1 cellular context compared by ENCODE assay signal in the genomic region with DNA sequence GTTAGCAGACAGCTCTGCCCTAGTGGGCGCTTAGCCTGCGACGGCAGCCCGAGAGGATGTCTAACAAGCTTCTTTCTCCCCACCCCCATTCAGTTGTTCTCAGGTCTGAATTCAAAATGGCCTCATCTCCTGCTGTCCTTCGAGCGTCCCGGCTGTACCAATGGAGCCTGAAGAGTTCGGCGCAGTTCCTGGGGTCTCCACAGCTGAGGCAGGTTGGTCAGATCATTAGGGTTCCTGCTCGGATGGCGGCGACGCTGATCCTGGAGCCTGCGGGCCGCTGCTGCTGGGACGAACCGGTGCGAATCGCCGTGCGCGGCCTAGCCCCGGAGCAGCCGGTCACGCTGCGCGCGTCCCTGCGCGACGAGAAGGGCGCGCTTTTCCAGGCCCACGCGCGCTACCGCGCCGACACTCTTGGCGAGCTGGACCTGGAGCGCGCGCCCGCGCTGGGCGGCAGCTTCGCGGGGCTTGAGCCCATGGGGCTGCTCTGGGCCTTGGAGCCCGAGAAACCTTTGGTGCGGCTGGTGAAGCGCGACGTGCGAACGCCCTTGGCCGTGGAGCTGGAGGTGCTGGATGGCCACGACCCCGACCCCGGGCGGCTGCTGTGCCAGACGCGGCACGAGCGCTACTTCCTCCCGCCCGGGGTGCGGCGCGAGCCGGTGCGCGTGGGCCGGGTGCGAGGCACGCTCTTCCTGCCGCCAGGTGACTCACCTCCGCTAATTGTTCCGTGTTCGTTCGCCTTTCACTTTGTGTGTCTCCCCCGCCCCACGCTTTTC.
TF ChIP-seq lines count a peak whose summit lies in the region.

A gene with protein sequence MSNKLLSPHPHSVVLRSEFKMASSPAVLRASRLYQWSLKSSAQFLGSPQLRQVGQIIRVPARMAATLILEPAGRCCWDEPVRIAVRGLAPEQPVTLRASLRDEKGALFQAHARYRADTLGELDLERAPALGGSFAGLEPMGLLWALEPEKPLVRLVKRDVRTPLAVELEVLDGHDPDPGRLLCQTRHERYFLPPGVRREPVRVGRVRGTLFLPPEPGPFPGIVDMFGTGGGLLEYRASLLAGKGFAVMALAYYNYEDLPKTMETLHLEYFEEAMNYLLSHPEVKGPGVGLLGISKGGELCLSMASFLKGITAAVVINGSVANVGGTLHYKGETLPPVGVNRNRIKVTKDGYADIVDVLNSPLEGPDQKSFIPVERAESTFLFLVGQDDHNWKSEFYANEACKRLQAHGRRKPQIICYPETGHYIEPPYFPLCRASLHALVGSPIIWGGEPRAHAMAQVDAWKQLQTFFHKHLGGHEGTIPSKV (plus strand): TSS at position 29 of the 773 bp plus-strand sequence. CDS start 28 bp downstream, at position 57.

TF ChIP-seq in HepG2, 621 proteins besides CTCF, POLR2A, EP300 and RAD21 (continued from another document and continues in another):
- TF ChIP-seq, protein P1, sequence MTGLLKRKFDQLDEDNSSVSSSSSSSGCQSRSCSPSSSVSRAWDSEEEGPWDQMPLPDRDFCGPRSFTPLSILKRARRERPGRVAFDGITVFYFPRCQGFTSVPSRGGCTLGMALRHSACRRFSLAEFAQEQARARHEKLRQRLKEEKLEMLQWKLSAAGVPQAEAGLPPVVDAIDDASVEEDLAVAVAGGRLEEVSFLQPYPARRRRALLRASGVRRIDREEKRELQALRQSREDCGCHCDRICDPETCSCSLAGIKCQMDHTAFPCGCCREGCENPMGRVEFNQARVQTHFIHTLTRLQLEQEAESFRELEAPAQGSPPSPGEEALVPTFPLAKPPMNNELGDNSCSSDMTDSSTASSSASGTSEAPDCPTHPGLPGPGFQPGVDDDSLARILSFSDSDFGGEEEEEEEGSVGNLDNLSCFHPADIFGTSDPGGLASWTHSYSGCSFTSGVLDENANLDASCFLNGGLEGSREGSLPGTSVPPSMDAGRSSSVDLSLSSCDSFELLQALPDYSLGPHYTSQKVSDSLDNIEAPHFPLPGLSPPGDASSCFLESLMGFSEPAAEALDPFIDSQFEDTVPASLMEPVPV (CRISPR knock-in tag; IDR thresholded peaks at IDR 0.05), result peak; percentile 86; the same call in 1 of the 2 replicates
- TF ChIP-seq ZNF773 (CRISPR knock-in tag; IDR thresholded peaks at IDR 0.05; ENCODE audit: borderline replicate concordance) (peak; percentile 23; the same call in 1 of the 2 replicates), ZNF264 (CRISPR knock-in tag; IDR thresholded peaks at IDR 0.05) (peak; percentile 85), JUNB (CRISPR knock-in tag; IDR thresholded peaks at IDR 0.05; ENCODE audit: borderline replicate concordance) (0 out of 2 replicates have a peak, but pooled peaks have one; percentile 30), FOSL2 (CRISPR knock-in tag; IDR thresholded peaks at IDR 0.05) (peak; percentile 92), ISL2 (CRISPR knock-in tag; IDR thresholded peaks at IDR 0.05) (0 out of 2 replicates have a peak, but pooled peaks have one; percentile 8), ZNF616 (CRISPR knock-in tag; IDR thresholded peaks at IDR 0.05; ENCODE audit: low read depth) (0 out of 2 replicates have a peak, but pooled peaks have one; percentile 23), EEA1 (CRISPR knock-in tag; IDR thresholded peaks at IDR 0.05; ENCODE audit: borderline replicate concordance) (peak; percentile 13; the same call in 1 of the 2 replicates), SRY (CRISPR knock-in tag; IDR thresholded peaks at IDR 0.05) (0 out of 2 replicates have a peak, but pooled peaks have one; percentile 28), ZMAT3 (CRISPR knock-in tag; conservative IDR thresholded peaks at IDR 0.05) (0 out of 2 replicates have a peak, but pooled peaks have one; percentile 58), HOXA5 (CRISPR knock-in tag; IDR thresholded peaks at IDR 0.05) (peak; percentile 35; the same call in 1 of the 2 replicates), ZNF225 (CRISPR knock-in tag; IDR thresholded peaks at IDR 0.05) (0 out of 2 replicates have a peak, but pooled peaks have one; percentile 27), ZNF598 (CRISPR knock-in tag; IDR thresholded peaks at IDR 0.05; ENCODE audit: borderline replicate concordance) (0 out of 2 replicates have a peak, but pooled peaks have one; percentile 16), KDM6A (CRISPR knock-in tag; IDR thresholded peaks at IDR 0.05; ENCODE audit: low read depth) (0 out of 2 replicates have a peak, but pooled peaks have one; percentile 20), ZC3H13 (CRISPR knock-in tag; IDR thresholded peaks at IDR 0.05) (peak; percentile 66), ZNF781 (CRISPR knock-in tag; IDR thresholded peaks at IDR 0.05; ENCODE audit: borderline replicate concordance, not compliant biosample characterization) (peak; percentile 60), FOXK1 (CRISPR knock-in tag; IDR thresholded peaks at IDR 0.05; ENCODE audit: borderline replicate concordance, low read depth) (0 out of 2 replicates have a peak, but pooled peaks have one; percentile 18), GATAD1 (CRISPR knock-in tag; IDR thresholded peaks at IDR 0.05) (peak; percentile 53), ZFP36L1 (CRISPR knock-in tag; IDR thresholded peaks at IDR 0.05) (0 out of 2 replicates have a peak, but pooled peaks have one; percentile 36), BRD4 (CRISPR knock-in tag; IDR thresholded peaks at IDR 0.05) (peak; percentile 74)
- TF ChIP-seq, protein P2, sequence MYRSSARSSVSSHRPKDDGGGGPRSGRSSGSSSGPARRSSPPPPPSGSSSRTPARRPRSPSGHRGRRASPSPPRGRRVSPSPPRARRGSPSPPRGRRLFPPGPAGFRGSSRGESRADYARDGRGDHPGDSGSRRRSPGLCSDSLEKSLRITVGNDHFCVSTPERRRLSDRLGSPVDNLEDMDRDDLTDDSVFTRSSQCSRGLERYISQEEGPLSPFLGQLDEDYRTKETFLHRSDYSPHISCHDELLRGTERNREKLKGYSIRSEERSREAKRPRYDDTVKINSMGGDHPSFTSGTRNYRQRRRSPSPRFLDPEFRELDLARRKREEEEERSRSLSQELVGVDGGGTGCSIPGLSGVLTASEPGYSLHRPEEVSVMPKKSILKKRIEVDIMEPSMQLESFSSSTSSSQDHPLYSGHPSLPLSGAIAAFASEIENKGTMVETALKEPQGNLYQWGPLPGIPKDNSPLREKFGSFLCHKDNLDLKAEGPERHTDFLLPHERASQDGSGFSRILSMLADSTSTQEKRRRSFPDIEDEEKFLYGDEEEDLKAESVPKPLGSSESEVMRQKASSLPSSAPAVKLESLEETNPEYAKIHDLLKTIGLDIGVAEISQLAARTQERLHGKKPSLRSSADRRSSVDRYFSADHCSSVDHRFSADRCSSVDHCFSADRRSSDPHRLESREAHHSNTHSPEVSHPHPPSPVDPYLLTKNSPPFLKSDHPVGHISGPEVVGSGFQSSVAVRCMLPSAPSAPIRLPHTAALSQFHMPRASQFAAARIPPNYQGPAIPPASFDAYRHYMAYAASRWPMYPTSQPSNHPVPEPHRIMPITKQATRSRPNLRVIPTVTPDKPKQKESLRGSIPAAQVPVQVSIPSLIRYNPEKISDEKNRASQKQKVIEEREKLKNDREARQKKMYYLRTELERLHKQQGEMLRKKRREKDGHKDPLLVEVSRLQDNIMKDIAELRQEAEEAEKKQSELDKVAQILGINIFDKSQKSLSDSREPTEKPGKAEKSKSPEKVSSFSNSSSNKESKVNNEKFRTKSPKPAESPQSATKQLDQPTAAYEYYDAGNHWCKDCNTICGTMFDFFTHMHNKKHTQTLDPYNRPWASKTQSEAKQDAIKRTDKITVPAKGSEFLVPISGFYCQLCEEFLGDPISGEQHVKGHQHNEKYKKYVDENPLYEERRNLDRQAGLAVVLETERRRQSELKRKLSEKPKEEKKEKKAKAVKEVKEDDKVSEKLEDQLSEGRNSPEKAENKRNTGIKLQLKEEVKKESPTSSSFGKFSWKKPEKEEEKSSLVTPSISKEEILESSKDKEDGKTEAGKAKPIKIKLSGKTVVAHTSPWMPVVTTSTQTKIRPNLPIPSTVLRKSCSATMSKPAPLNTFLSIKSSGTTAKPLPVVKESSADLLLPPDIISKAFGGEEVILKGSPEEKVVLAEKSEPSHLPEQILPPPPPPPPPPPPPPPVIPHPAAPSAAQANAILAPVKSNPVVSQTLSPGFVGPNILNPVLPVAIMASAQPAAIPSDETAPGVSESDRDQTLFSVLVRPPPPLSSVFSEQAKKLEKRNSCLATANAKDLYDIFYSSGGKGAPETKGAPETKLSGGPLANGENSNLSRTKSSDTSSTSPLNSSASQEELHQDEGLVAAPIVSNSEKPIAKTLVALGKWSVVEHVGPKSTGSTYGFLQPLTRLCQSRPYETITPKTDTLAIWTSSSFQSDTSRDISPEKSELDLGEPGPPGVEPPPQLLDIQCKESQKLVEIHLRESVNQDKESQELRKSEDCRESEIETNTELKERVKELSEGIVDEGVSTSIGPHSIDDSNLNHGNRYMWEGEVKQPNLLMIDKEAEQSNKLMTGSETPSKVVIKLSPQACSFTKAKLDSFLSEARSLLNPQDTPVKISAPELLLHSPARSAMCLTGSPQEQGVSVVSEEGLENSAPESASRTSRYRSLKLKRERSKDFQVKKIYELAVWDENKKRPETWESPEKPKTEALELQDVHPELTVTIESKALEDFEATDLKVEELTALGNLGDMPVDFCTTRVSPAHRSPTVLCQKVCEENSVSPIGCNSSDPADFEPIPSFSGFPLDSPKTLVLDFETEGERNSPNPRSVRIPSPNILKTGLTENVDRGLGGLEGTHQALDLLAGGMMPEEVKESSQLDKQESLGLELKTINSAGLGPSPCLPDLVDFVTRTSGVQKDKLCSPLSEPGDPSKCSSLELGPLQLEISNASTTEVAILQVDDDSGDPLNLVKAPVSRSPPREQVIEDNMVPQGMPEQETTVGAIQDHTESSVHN (CRISPR knock-in tag; IDR thresholded peaks at IDR 0.05), result 0 out of 2 replicates have a peak, but pooled peaks have one; percentile 49
- TF ChIP-seq, protein P3, sequence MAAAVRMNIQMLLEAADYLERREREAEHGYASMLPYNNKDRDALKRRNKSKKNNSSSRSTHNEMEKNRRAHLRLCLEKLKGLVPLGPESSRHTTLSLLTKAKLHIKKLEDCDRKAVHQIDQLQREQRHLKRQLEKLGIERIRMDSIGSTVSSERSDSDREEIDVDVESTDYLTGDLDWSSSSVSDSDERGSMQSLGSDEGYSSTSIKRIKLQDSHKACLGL (CRISPR knock-in tag; IDR thresholded peaks at IDR 0.05), result peak; percentile 65; the same call in 1 of the 2 replicates
- TF ChIP-seq, protein P4, sequence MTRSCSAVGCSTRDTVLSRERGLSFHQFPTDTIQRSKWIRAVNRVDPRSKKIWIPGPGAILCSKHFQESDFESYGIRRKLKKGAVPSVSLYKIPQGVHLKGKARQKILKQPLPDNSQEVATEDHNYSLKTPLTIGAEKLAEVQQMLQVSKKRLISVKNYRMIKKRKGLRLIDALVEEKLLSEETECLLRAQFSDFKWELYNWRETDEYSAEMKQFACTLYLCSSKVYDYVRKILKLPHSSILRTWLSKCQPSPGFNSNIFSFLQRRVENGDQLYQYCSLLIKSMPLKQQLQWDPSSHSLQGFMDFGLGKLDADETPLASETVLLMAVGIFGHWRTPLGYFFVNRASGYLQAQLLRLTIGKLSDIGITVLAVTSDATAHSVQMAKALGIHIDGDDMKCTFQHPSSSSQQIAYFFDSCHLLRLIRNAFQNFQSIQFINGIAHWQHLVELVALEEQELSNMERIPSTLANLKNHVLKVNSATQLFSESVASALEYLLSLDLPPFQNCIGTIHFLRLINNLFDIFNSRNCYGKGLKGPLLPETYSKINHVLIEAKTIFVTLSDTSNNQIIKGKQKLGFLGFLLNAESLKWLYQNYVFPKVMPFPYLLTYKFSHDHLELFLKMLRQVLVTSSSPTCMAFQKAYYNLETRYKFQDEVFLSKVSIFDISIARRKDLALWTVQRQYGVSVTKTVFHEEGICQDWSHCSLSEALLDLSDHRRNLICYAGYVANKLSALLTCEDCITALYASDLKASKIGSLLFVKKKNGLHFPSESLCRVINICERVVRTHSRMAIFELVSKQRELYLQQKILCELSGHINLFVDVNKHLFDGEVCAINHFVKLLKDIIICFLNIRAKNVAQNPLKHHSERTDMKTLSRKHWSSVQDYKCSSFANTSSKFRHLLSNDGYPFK (CRISPR knock-in tag; IDR thresholded peaks at IDR 0.05; ENCODE audit: borderline replicate concordance), result 0 out of 2 replicates have a peak, but pooled peaks have one; percentile 23
- TF ChIP-seq, protein P5, sequence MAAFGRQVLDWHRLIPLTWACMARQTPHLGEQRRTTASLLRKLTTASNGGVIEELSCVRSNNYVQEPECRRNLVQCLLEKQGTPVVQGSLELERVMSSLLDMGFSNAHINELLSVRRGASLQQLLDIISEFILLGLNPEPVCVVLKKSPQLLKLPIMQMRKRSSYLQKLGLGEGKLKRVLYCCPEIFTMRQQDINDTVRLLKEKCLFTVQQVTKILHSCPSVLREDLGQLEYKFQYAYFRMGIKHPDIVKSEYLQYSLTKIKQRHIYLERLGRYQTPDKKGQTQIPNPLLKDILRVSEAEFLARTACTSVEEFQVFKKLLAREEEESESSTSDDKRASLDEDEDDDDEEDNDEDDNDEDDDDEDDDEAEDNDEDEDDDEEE (CRISPR knock-in tag; IDR thresholded peaks at IDR 0.05), result peak; percentile 68; the same call in 1 of the 2 replicates
- TF ChIP-seq, protein P6, sequence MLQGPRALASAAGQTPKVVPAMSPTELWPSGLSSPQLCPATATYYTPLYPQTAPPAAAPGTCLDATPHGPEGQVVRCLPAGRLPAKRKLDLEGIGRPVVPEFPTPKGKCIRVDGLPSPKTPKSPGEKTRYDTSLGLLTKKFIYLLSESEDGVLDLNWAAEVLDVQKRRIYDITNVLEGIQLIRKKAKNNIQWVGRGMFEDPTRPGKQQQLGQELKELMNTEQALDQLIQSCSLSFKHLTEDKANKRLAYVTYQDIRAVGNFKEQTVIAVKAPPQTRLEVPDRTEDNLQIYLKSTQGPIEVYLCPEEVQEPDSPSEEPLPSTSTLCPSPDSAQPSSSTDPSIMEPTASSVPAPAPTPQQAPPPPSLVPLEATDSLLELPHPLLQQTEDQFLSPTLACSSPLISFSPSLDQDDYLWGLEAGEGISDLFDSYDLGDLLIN (CRISPR knock-in tag; IDR thresholded peaks at IDR 0.05; ENCODE audit: borderline replicate concordance), result peak; percentile 23; the same call in 1 of the 2 replicates
- TF ChIP-seq, protein P7, sequence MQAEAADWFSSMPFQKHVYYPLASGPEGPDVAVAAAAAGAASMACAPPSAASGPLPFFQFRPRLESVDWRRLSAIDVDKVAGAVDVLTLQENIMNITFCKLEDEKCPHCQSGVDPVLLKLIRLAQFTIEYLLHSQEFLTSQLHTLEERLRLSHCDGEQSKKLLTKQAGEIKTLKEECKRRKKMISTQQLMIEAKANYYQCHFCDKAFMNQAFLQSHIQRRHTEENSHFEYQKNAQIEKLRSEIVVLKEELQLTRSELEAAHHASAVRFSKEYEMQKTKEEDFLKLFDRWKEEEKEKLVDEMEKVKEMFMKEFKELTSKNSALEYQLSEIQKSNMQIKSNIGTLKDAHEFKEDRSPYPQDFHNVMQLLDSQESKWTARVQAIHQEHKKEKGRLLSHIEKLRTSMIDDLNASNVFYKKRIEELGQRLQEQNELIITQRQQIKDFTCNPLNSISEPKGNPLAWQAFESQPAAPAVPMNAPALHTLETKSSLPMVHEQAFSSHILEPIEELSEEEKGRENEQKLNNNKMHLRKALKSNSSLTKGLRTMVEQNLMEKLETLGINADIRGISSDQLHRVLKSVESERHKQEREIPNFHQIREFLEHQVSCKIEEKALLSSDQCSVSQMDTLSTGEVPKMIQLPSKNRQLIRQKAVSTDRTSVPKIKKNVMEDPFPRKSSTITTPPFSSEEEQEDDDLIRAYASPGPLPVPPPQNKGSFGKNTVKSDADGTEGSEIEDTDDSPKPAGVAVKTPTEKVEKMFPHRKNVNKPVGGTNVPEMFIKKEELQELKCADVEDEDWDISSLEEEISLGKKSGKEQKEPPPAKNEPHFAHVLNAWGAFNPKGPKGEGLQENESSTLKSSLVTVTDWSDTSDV (CRISPR knock-in tag; IDR thresholded peaks at IDR 0.05), result peak; percentile 89; the same call in 1 of the 2 replicates
